8 cellular contexts compared by ENCODE assay signal in genomic region chr2:219178377-219179175, GRCh38. TPM values are rescaled to one million over a fixed set of nuclear protein-coding genes. Genes with fewer than 3 reads are reported as not detected.
A peak's percentile ranks its signal among the peaks of the same experiment; 100 is the strongest.
DNase-seq lines count a peak whose midpoint lies in the region; ATAC-seq and TF ChIP-seq lines count a peak whose summit lies in the region.

No MANE protein-coding gene starts in this region.

- no peaks in the 10 kb centered on the region for H3K27me3 ChIP-seq in KMS-11 (ENCODE audit: insufficient read depth, low read depth)
- H3K27me3 ChIP-seq in endodermal cell (ENCODE audit: control insufficient read depth, insufficient read depth, low read length, poor library complexity, severe bottlenecking) = no peaks in the 10 kb centered on the region
- H3K27me3 ChIP-seq in mucosa of rectum (ENCODE audit: control insufficient read depth in 2 of 2, insufficient read depth in 2 of 2, low read length in 2 of 2) = no peaks in the 10 kb centered on the region

- H3K9ac ChIP-seq in ES-I3 (ENCODE audit: low read depth, low read length) (peak overlapping the region; percentile 94), KMS-11 (peak overlapping the region; percentile 59; the same call in 1 of the 2 replicates), endodermal cell (ENCODE audit: extremely low read depth, low read length, poor library complexity, severe bottlenecking) (no peak overlapping the region), mucosa of rectum (ENCODE audit: low read depth in 1 of 2, low read length in 2 of 2) (peak overlapping the region; percentile 78 to 97)

- peaks cover 78% of the 10 kb centered on the region for H3K4me1 Mint-ChIP-seq in activated CD4-positive, alpha-beta T cell treated with anti-CD3 and anti-CD28 coated beads, Interleukin-2, amount 10 ng/mL, durations not matched to agents 7 days and 5 days
- H3K4me1 Mint-ChIP-seq in endodermal cell = peaks cover 19% of the 10 kb centered on the region

- peak; percentile 16 for ATAC-seq in GM21576 (IDR thresholded peaks at IDR 0.05; ENCODE audit: unreplicated experiment)

- POLR2A ChIA-PET in activated CD4-positive, alpha-beta T cell treated with anti-CD3 and anti-CD28 coated beads, Interleukin-2, amount 10 ng/mL, durations not matched to agents 7 days and 5 days (lab: Charles Lee) = no interaction called here

- H3K27ac Mint-ChIP-seq in activated CD4-positive, alpha-beta T cell treated with anti-CD3 and anti-CD28 coated beads, Interleukin-2, amount 10 ng/mL, durations not matched to agents 7 days and 5 days = peak overlapping the region; percentile 89
- H3K27ac Mint-ChIP-seq in endodermal cell = peak overlapping the region; percentile 44

- WGBS in endodermal cell (ENCODE audit: insufficient coverage in 1 of 2, insufficient read length in 1 of 2), 2 experiments = 6 to 7% methylated on average over 11 to 45 of the region's 45 CpGs

- H3K27ac ChIP-seq in KMS-11 (no peak overlapping the region), endodermal cell (ENCODE audit: low read depth, low read length) (peak overlapping the region; percentile 57), mucosa of rectum (ENCODE audit: low read depth in 2 of 2, low read length in 2 of 2) (peak overlapping the region; percentile 88 to 99), temporal lobe (ENCODE audit: low read depth, low read length) (peak overlapping the region; percentile 99)

- no peaks in the 10 kb centered on the region for H3K9me3 Mint-ChIP-seq in activated CD4-positive, alpha-beta T cell treated with anti-CD3 and anti-CD28 coated beads, Interleukin-2, amount 10 ng/mL, durations not matched to agents 7 days and 5 days
- no peaks in the 10 kb centered on the region for H3K9me3 Mint-ChIP-seq in endodermal cell

- no peaks in the 10 kb centered on the region; the same call in 1 of the 2 replicates for H3K36me3 ChIP-seq in ES-I3 (ENCODE audit: insufficient read depth, low read length)
- H3K36me3 ChIP-seq in KMS-11 (ENCODE audit: insufficient read depth) = no peaks in the 10 kb centered on the region
- peaks cover 56% of the 10 kb centered on the region for H3K36me3 ChIP-seq in endodermal cell (ENCODE audit: control insufficient read depth, insufficient read depth, low read length)
- peaks cover 50 to 53% of the 10 kb centered on the region in 2 donors for H3K36me3 ChIP-seq in mucosa of rectum (ENCODE audit: control insufficient read depth in 2 of 2, insufficient read depth in 2 of 2, low read length in 2 of 2)

- peak overlapping the region; percentile 57 for H2AFZ ChIP-seq in KMS-11 (ENCODE audit: low read depth)

- 0 out of 2 replicates have a peak, but pooled peaks have one; percentile 12 for TF ChIP-seq CTCF in KMS-11 (conservative IDR thresholded peaks at IDR 0.05; ENCODE audit: low read depth, low read length)
- TF ChIP-seq CTCF in endodermal cell (conservative IDR thresholded peaks at IDR 0.05) = no peak

- H4K20me1 ChIP-seq in KMS-11 (ENCODE audit: insufficient read depth) = no peaks in the 10 kb centered on the region

- CTCF ChIA-PET in activated CD4-positive, alpha-beta T cell treated with anti-CD3 and anti-CD28 coated beads, Interleukin-2, amount 10 ng/mL, durations not matched to agents 7 days and 5 days (lab: Charles Lee) = interaction anchor here (7.2 kb wide), 1 partner anchor 19 kb away, joined by 40 read pairs; no protein-coding TSS in a partner anchor

- peak overlapping the region; percentile 87 for H3K4me3 Mint-ChIP-seq in activated CD4-positive, alpha-beta T cell treated with anti-CD3 and anti-CD28 coated beads, Interleukin-2, amount 10 ng/mL, durations not matched to agents 7 days and 5 days
- H3K4me3 Mint-ChIP-seq in endodermal cell = peak overlapping the region; percentile 76

- peaks cover 29% of the 10 kb centered on the region; the same call in 1 of the 2 replicates for H3K79me2 ChIP-seq in KMS-11 (ENCODE audit: insufficient read depth, low read depth)

- DNase-seq in activated CD4-positive, alpha-beta T cell treated with anti-CD3 and anti-CD28 coated beads, Interleukin-2, amount 10 ng/mL, durations not matched to agents 7 days and 5 days = peak; percentile 44
- DNase-seq in endodermal cell = no peak
- DNase-seq in GDM1 (lab: John Stamatoyannopoulos, UW) = no peak

- H3K9me3 ChIP-seq in ES-I3 (ENCODE audit: control insufficient read depth, insufficient read depth, low read length) = no peaks in the 10 kb centered on the region
- no peaks in the 10 kb centered on the region for H3K9me3 ChIP-seq in endodermal cell (ENCODE audit: control insufficient read depth, low read length)
- H3K9me3 ChIP-seq in mucosa of rectum (ENCODE audit: control insufficient read depth in 2 of 2, low read length in 2 of 2) = no peaks in the 10 kb centered on the region

- H3K4me1 ChIP-seq in ES-I3 (ENCODE audit: insufficient read depth, low read length) (peaks cover 5% of the 10 kb centered on the region; the same call in 1 of the 2 replicates), KMS-11 (ENCODE audit: low read depth, poor library complexity, severe bottlenecking) (peaks cover 18% of the 10 kb centered on the region), endodermal cell (ENCODE audit: control insufficient read depth, insufficient read depth, low read length) (no peaks in the 10 kb centered on the region), mucosa of rectum (ENCODE audit: control insufficient read depth in 2 of 2, insufficient read depth in 2 of 2, low read length in 2 of 2) (peaks cover 36 to 37% of the 10 kb centered on the region in 2 donors)

- H3K27me3 Mint-ChIP-seq in activated CD4-positive, alpha-beta T cell treated with anti-CD3 and anti-CD28 coated beads, Interleukin-2, amount 10 ng/mL, durations not matched to agents 7 days and 5 days = no peaks in the 10 kb centered on the region
- H3K27me3 Mint-ChIP-seq in endodermal cell (ENCODE audit: insufficient read depth) = no peaks in the 10 kb centered on the region

- peak overlapping the region; percentile 98 for H3K4me2 ChIP-seq in KMS-11

- peaks cover 54% of the 10 kb centered on the region for H3K36me3 Mint-ChIP-seq in activated CD4-positive, alpha-beta T cell treated with anti-CD3 and anti-CD28 coated beads, Interleukin-2, amount 10 ng/mL, durations not matched to agents 7 days and 5 days (ENCODE audit: low read depth)
- peaks cover 34% of the 10 kb centered on the region for H3K36me3 Mint-ChIP-seq in endodermal cell (ENCODE audit: low read depth)

- H3K4me3 ChIP-seq in KMS-11 (IDR thresholded peaks at IDR 0.05; ENCODE audit: insufficient read depth, low read depth, low read length) (peak overlapping the region; percentile 60), endodermal cell (ENCODE audit: low read length) (peak overlapping the region; percentile 96), mucosa of rectum (ENCODE audit: low read length in 2 of 2) (peak overlapping the region; percentile 95 to 98)

RNA-seq across cellular contexts. Expression of gene RETREG2, which starts 0.5 kb away (rescaled TPM):
- 100 to 1,000 TPM in 1 of 2 experiments, 10 to 100 TPM in 1; 95.1 to 102 TPM for total RNA-seq in activated CD4-positive, alpha-beta T cell treated with anti-CD3 and anti-CD28 coated beads, Interleukin-2, amount 10 ng/mL, durations not matched to agents 7 days and 5 days
- total RNA-seq in endodermal cell (10 to 100 TPM; 67.0 to 73.4 TPM), temporal lobe (44.0 TPM)
- 71.3 TPM for polyA plus RNA-seq in endodermal cell (2013, experiment 1 of 2)
- 63.5 TPM for polyA plus RNA-seq in endodermal cell (2013, experiment 2 of 2)

RNA-seq across cellular contexts. Expression of gene CNPPD1, which starts 1.9 kb away (rescaled TPM):
- 10 to 100 TPM; 79.6 to 79.8 TPM for total RNA-seq in activated CD4-positive, alpha-beta T cell treated with anti-CD3 and anti-CD28 coated beads, Interleukin-2, amount 10 ng/mL, durations not matched to agents 7 days and 5 days
- 10 to 100 TPM; 27.7 to 33.2 TPM for total RNA-seq in endodermal cell
- polyA plus RNA-seq in endodermal cell (2013, experiment 1 of 2) = 32.1 TPM
- 26.7 TPM for polyA plus RNA-seq in endodermal cell (2013, experiment 2 of 2)
- total RNA-seq in temporal lobe = 26.8 TPM

RNA-seq across cellular contexts. Expression of gene SLC23A3, which starts 8.7 kb away (rescaled TPM):
- 1 to 10 TPM; 2.3 to 2.8 TPM for total RNA-seq in activated CD4-positive, alpha-beta T cell treated with anti-CD3 and anti-CD28 coated beads, Interleukin-2, amount 10 ng/mL, durations not matched to agents 7 days and 5 days
- 1 to 10 TPM in 1 of 2 donors, under 1 TPM in 1; 0.46 to 1.9 TPM for total RNA-seq in endodermal cell
- 0.28 TPM for polyA plus RNA-seq in endodermal cell (2013, experiment 1 of 2)
- 0.37 TPM for polyA plus RNA-seq in endodermal cell (2013, experiment 2 of 2)
- total RNA-seq in temporal lobe = not detected

RNA-seq across cellular contexts. Expression of gene NHEJ1, which starts 18.0 kb away (rescaled TPM):
- 10 to 100 TPM; 18.1 to 20.3 TPM for total RNA-seq in activated CD4-positive, alpha-beta T cell treated with anti-CD3 and anti-CD28 coated beads, Interleukin-2, amount 10 ng/mL, durations not matched to agents 7 days and 5 days
- total RNA-seq in endodermal cell (10 to 100 TPM; 16.2 to 27.4 TPM), temporal lobe (8.1 TPM)
- polyA plus RNA-seq in endodermal cell (2013, experiment 1 of 2) = 23.4 TPM
- polyA plus RNA-seq in endodermal cell (2013, experiment 2 of 2) = 19.8 TPM

RNA-seq across cellular contexts. Expression of gene ZFAND2B, which starts 28.0 kb away (rescaled TPM):
- total RNA-seq in activated CD4-positive, alpha-beta T cell treated with anti-CD3 and anti-CD28 coated beads, Interleukin-2, amount 10 ng/mL, durations not matched to agents 7 days and 5 days = 10 to 100 TPM; 49.1 to 60.2 TPM
- total RNA-seq in endodermal cell = 10 to 100 TPM; 21.7 to 22.5 TPM
- polyA plus RNA-seq in endodermal cell (2013, experiment 1 of 2) = 33.5 TPM
- 26.7 TPM for polyA plus RNA-seq in endodermal cell (2013, experiment 2 of 2)
- 6.6 TPM for total RNA-seq in temporal lobe
